ENCODE assay signal across 19 cellular contexts in genomic region chr2:29367986-29368677, GRCh38.
"Had no signal": no experiment of that assay in that cellular context is flagged by ENCODE, and none has a peak within 500 bp of the region (broad histone marks: within the 10 kb centered on the region; RNA-seq: fewer than 3 reads in every experiment).

No MANE protein-coding gene starts in this region.

- H3K4me2 ChIP-seq: neural progenitor cell had no signal

- H3K9me3 ChIP-seq: left lung, ovary had no signal

- H3K4me1 ChIP-seq: left lung had no signal

- H2AFZ ChIP-seq: neural progenitor cell had no signal

- ATAC-seq: esophagus mucosa, left lung, sciatic nerve had no signal

- H3K27ac ChIP-seq: coronary artery, left lung, neural progenitor cell, ovary had no signal

- H3K36me3 ChIP-seq: left lung, neural progenitor cell, ovary had no signal

- DNase-seq: activated B cell treated with CpG ODN at 0.5 μM for 24 hours; activated CD4-positive, alpha-beta T cell treated with anti-CD3 and anti-CD28 coated beads, Interleukin-2, amount 10 ng/mL, durations not matched to agents 24 days and 14 days; activated CD8-positive, alpha-beta memory T cell treated with anti-CD3 and anti-CD28 coated beads, Interleukin-2, amount 50 U/mL, for 48 hours; activated gamma-delta T cell treated with Interleukin-2 at 50 U/mL for 16 hours; activated naive CD8-positive, alpha-beta T cell treated with anti-CD3 and anti-CD28 coated beads for 36 hours; aorta; central memory CD4-positive, alpha-beta T cell; hippocampal formation; kidney; left lung; mammary epithelial cell; naive B cell; ovary; stimulated activated CD4-positive, alpha-beta T cell treated with anti-CD3 and anti-CD28 coated beads, Interleukin-12 subunit alpha, Interleukin-12 subunit beta, amount 100 ng/mL, for 4 hours; stimulated activated CD4-positive, alpha-beta T cell treated with anti-CD3 and anti-CD28 coated beads, Interleukin-2, amount 100 ng/mL, for 24 hours had no signal

- H3K4me3 ChIP-seq: coronary artery, left lung, neural progenitor cell, ovary had no signal

- H3K27me3 ChIP-seq: left lung, neural progenitor cell, ovary had no signal

- H3K9ac ChIP-seq: neural progenitor cell had no signal
